1 cellular context compared by ENCODE assay signal in genomic region chr2:189821953-189822748, GRCh38.
TF ChIP-seq lines count a peak whose summit lies in the region.

No MANE protein-coding gene starts in this region.

TF ChIP-seq in IMR-90, 13 proteins besides CTCF, POLR2A, EP300 and RAD21:
- TF ChIP-seq, protein P1, sequence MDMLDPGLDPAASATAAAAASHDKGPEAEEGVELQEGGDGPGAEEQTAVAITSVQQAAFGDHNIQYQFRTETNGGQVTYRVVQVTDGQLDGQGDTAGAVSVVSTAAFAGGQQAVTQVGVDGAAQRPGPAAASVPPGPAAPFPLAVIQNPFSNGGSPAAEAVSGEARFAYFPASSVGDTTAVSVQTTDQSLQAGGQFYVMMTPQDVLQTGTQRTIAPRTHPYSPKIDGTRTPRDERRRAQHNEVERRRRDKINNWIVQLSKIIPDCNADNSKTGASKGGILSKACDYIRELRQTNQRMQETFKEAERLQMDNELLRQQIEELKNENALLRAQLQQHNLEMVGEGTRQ (IDR thresholded peaks at IDR 0.05; ENCODE audit: low read depth, low read length), result peak; percentile 64
- TF ChIP-seq BHLHE40 (IDR thresholded peaks at IDR 0.05; ENCODE audit: low read depth, low read length) (no peak), CEBPB (IDR thresholded peaks at IDR 0.05; ENCODE audit: low read depth, low read length) (peak; percentile 93)
